Comparison of ENCODE assay signal across 1 cellular context in the genomic region with DNA sequence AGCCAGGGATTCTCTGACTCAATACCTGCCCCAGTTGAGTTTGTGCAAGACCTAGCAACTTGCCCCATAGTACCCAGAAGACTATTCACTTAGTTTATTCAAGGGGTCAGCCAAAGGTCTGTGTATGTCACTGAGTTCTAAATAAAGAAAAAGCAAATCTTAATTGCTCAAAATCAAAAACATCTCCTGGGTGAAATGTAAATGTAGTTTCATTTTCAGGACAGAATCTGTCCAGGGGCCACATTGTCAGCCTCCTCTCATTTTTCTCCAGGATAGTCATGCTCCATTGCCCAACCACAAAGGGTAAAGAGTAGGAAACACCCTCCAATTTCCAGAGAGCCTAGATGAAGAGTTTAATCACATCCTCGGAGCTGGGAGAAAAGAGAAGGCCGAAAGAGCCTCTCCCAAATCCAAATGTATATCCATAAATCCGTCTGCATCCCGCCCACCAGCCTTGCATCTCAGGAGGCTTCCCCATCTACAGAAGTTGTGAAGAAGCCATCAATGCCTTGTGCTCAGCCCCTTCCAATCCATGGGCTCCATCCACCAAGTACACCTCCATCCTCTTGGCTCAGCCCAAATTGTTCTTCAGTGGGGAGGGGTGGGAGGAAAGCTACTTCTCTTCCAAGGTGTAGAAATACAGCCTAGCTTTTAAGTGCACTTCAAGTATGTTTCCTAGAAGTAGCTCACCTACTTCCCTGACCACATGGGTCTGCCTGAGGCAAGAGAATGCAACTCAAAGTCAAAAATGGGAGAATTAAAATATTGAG.
TF ChIP-seq lines count a peak whose summit lies in the region.

No MANE protein-coding gene starts in this region.

TF ChIP-seq in K562, 482 proteins besides CTCF, POLR2A, EP300 and RAD21:
- TF ChIP-seq NR2C2 (CRISPR knock-in tag; IDR thresholded peaks at IDR 0.05), result no peak
- peak; percentile 21; the same call in 1 of the 2 replicates for TF ChIP-seq NR2C2 (tag; IDR thresholded peaks at IDR 0.05)
- TF ChIP-seq, protein P1, sequence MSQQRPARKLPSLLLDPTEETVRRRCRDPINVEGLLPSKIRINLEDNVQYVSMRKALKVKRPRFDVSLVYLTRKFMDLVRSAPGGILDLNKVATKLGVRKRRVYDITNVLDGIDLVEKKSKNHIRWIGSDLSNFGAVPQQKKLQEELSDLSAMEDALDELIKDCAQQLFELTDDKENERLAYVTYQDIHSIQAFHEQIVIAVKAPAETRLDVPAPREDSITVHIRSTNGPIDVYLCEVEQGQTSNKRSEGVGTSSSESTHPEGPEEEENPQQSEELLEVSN (IDR thresholded peaks at IDR 0.05; ENCODE audit: borderline replicate concordance in 1 of 2, extremely low read depth in 1 of 2, insufficient read depth in 1 of 2, insufficient read length in 1 of 2, low read depth in 1 of 2, low read length in 1 of 2, poor library complexity in 1 of 2, severe bottlenecking in 1 of 2), result no peak
- TF ChIP-seq, protein P2, sequence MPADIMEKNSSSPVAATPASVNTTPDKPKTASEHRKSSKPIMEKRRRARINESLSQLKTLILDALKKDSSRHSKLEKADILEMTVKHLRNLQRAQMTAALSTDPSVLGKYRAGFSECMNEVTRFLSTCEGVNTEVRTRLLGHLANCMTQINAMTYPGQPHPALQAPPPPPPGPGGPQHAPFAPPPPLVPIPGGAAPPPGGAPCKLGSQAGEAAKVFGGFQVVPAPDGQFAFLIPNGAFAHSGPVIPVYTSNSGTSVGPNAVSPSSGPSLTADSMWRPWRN (IDR thresholded peaks at IDR 0.05; ENCODE audit: low read depth), result no peak
